Comparison of ENCODE assay signal across 20 cellular contexts in the genomic region with DNA sequence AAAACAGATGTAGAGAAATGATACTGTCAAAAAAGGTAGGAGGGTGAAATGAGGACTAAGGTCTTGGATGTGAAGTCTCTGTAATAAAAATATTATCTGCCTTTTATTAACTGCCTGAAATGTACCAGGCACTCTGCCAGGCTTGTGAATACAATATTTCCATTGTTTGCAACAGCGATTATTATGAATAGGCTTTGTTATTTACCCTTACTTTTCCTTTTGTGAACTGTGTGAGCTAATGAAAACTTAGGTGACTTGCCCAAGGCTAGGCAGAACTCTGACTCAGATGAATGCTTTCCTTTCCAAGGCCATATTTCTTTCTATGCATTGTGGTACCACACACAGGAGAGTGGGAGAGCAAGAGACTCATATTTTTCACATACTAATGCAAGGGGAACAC.
DNase-seq lines count a peak whose midpoint lies in the region; ATAC-seq, FAIRE-seq and TF ChIP-seq lines count a peak whose summit lies in the region.
"Had no signal": no experiment of that assay in that cellular context is flagged by ENCODE, and none has a peak within 500 bp of the region (broad histone marks: within the 10 kb centered on the region; RNA-seq: fewer than 3 reads in every experiment).

No MANE protein-coding gene starts in this region.

- TF ChIP-seq CTCF in mammary epithelial cell (conservative IDR thresholded peaks at IDR 0.05 in 1 of 2, IDR thresholded peaks at IDR 0.05 in 1 of 2; ENCODE audit: extremely low read depth in 1 of 2, insufficient read depth in 1 of 2, low read depth in 1 of 2, low read length in 2 of 2) (no peak), pancreas (IDR thresholded peaks at IDR 0.05) (no peak), colonic mucosa (IDR thresholded peaks at IDR 0.05) (no peak)

- intact Hi-C loops in mammary epithelial cell (cut with micrococcal nuclease): loop anchor here (2.0 kb wide), 1 partner anchor 24 kb away; no protein-coding TSS in a partner anchor
- intact Hi-C loops in pancreas (cut with DNase I): no loop called here
- intact Hi-C loops in colonic mucosa (cut with DNase I): no loop called here

- H2AFZ ChIP-seq in mammary epithelial cell (ENCODE audit: low read depth, low read length): peak overlapping the region; percentile 47

- DNase-seq in HAP-1 (ENCODE audit: low spot score in 2 of 2): peak; percentile 10 to 48
- peak; percentile 33 to 80 for DNase-seq in NCI-H2081 (lab: John Stamatoyannopoulos, UW)
- DNase-seq in mammary epithelial cell: peak; percentile 92
- DNase-seq in pancreas: peak in 3 of 6 donors; percentile 12 to 16 (median 14)
- DNase-seq in activated CD4-positive, alpha-beta T cell treated with anti-CD3 and anti-CD28 coated beads for 4 hours: no peak
- DNase-seq in caudate nucleus (lab: John Stamatoyannopoulos, UW): no peak
- DNase-seq in colonic mucosa: no peak
- DNase-seq: activated CD4-positive, alpha-beta T cell treated with anti-CD3 and anti-CD28 coated beads, Interleukin-2, amount 50 U/mL, for 48 hours; activated T-cell treated with anti-CD3 and anti-CD28 coated beads for 4 hours; amniotic stem cell; CD8-positive, alpha-beta memory T cell; esophagus squamous epithelium; left ventricle myocardium inferior; retina; Right ventricle myocardium superior; stimulated activated CD4-positive, alpha-beta T cell treated with anti-CD3 and anti-CD28 coated beads, Interleukin-12 subunit alpha, Interleukin-12 subunit beta, amount 100 ng/mL, for 4 hours; WERI-Rb-1 had no signal

- no TSS peak for BruUV-seq in mammary epithelial cell (replicated peaks; lab: Mats Ljungman, UMichigan)

- WGBS in mammary epithelial cell (ENCODE audit: low coverage, missing lambda C conversion rate): 6% methylated on average over 1 of the region's 1 CpG
- WGBS in pancreas, 2 donors: 20 to 24% methylated on average over 1 of the region's 1 CpG

- no peak overlapping the region for H3K9ac ChIP-seq in mammary epithelial cell (ENCODE audit: insufficient read depth, low read length)
- H3K9ac ChIP-seq in colonic mucosa (ENCODE audit: low read depth in 2 of 2, low read length in 2 of 2): no peak overlapping the region

- dilution Hi-C loops in mammary epithelial cell (cut with HindIII; ENCODE audit: low sequenced_read_pairs): no loop called here

- H3K27ac ChIP-seq in mammary epithelial cell (ENCODE audit: insufficient read depth, low read depth, low read length) (peak overlapping the region; percentile 51), pancreas (no peak overlapping the region), caudate nucleus (ENCODE audit: low read depth, low read length) (no peak overlapping the region), colonic mucosa (no peak overlapping the region)
- H3K27ac ChIP-seq: esophagus squamous epithelium, left ventricle myocardium inferior, thoracic aorta, WERI-Rb-1 had no signal

- no peaks in the 10 kb centered on the region for H3K79me2 ChIP-seq in mammary epithelial cell (ENCODE audit: insufficient read depth, low read length)

- CTCF ChIA-PET in mammary epithelial cell (lab: Charles Lee; ENCODE audit: low non-redundant PET): no interaction called here

- H3K4me2 ChIP-seq in mammary epithelial cell (ENCODE audit: insufficient read depth, low read depth, low read length): peak overlapping the region; percentile 66

- H3K4me3 ChIP-seq in HAP-1 (no peak overlapping the region), mammary epithelial cell (replicated peaks in 1 of 3; ENCODE audit: insufficient read depth in 1 of 3, low read depth in 2 of 3, low read length in 3 of 3) (no peak overlapping the region), pancreas (no peak overlapping the region), colonic mucosa (no peak overlapping the region)
- H3K4me3 ChIP-seq: esophagus squamous epithelium, left ventricle myocardium inferior, thoracic aorta had no signal

- H3K36me3 ChIP-seq in HAP-1 (replicated peaks) (no peaks in the 10 kb centered on the region), mammary epithelial cell (ENCODE audit: insufficient read depth, low read length) (no peaks in the 10 kb centered on the region), pancreas (no peaks in the 10 kb centered on the region), colonic mucosa (no peaks in the 10 kb centered on the region)
- H3K36me3 ChIP-seq: esophagus squamous epithelium, left ventricle myocardium inferior, thoracic aorta, WERI-Rb-1 had no signal

- H3K4me1 ChIP-seq in HAP-1: no peaks in the 10 kb centered on the region; the same call in 1 of the 2 replicates
- peaks cover 17% of the 10 kb centered on the region for H3K4me1 ChIP-seq in mammary epithelial cell (ENCODE audit: insufficient read depth, low read length)
- H3K4me1 ChIP-seq in pancreas: peaks cover 0 to 2% (median 0%) of the 10 kb centered on the region in 3 donors
- no peaks in the 10 kb centered on the region for H3K4me1 ChIP-seq in colonic mucosa
- H3K4me1 ChIP-seq: esophagus squamous epithelium, left ventricle myocardium inferior had no signal

- no peaks in the 10 kb centered on the region for H4K20me1 ChIP-seq in mammary epithelial cell (ENCODE audit: insufficient read depth, low read length)

- H3K27me3 ChIP-seq in HAP-1 (ENCODE audit: low read depth): no peaks in the 10 kb centered on the region
- H3K27me3 ChIP-seq in mammary epithelial cell (ENCODE audit: insufficient read depth, low read length): no peaks in the 10 kb centered on the region
- H3K27me3 ChIP-seq in pancreas: no peaks in the 10 kb centered on the region
- H3K27me3 ChIP-seq in colonic mucosa: no peaks in the 10 kb centered on the region
- H3K27me3 ChIP-seq: esophagus squamous epithelium had no signal

- peak; percentile 21 to 89 (median 70) for ATAC-seq in pancreas
- ATAC-seq in HG03108 (IDR thresholded peaks at IDR 0.05; ENCODE audit: unreplicated experiment): no peak

- in situ Hi-C loops in HAP-1 (cut with MboI; ENCODE audit: low sequenced_read_pairs): no loop called here
- in situ Hi-C loops in mammary epithelial cell (cut with MboI; ENCODE audit: low sequenced_read_pairs in 2 of 2): no loop called here

- no peak for FAIRE-seq in pancreas (lab: Jason Lieb, UNC)
- FAIRE-seq: GM18507 had no signal

- no peaks in the 10 kb centered on the region for H3K9me3 ChIP-seq in HAP-1
- no peaks in the 10 kb centered on the region for H3K9me3 ChIP-seq in mammary epithelial cell (replicated peaks; ENCODE audit: insufficient read depth, low read length)
- no peaks in the 10 kb centered on the region for H3K9me3 ChIP-seq in pancreas
- H3K9me3 ChIP-seq in colonic mucosa: no peaks in the 10 kb centered on the region
- H3K9me3 ChIP-seq: esophagus squamous epithelium, left ventricle myocardium inferior, thoracic aorta had no signal

Comparison
In these comparisons a context has a peak if more than half of its experiments do, and no peak if none do; other contexts are left out.
1. DNase-seq: peak in HAP-1 (2 of 2), NCI-H2081 (2 of 2) and mammary epithelial cell (single experiment); none in activated CD4-positive, alpha-beta T cell treated with anti-CD3 and anti-CD28 coated beads for 4 hours (0 of 2), caudate nucleus (0 of 61) and colonic mucosa (single experiment).